ENCODE assay signal across 1 cellular context in the genomic region with DNA sequence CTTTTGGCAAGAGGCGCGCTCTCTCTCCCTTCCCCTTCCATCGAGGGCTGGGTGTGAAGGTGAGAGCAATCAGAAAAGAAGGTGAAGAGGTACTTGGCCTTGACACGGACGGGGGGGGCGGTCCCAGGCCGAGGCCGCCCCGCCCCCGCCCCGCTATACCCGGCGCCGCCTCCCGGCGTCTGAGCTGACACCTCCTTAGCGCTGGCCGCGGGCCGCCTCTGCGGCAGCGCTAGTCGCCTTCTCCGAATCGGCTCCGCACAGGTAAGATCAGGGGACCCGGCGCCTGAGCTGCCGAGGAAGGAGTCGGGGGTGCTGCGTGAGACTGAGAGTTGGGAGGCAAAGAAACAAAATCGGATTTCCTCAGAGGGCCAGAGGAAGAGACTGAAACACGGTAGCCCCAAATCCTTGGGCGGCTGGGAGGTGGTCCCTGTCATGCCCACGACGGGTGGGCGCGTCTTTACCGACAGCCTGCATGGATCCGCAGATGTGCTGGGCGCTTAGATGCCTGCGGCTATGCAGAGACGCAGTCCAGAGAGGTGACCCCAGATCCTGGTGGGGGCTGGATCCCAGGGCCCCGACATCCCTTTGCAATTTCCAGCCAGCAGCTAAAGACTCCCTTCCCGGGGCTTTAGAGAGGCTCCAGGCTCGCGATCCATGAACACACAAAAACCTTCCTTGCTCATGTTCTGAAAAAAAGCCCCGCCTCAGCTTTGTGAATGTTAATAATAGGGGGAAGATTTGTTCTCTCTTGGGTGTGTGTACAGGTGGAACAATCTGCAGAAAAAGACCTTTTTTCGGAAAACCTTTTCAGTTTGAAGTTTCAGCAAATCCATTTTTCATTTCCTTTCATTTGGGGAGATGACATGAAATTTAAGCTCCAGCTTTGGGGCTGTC.
TF ChIP-seq lines count a peak whose summit lies in the region.

TSS of gene ENTPD3 (plus strand) at position 184 of the 894 bp plus-strand sequence. CDS start 874 bp downstream, outside the sequence.

TF ChIP-seq in IMR-90, 13 proteins besides CTCF, POLR2A, EP300 and RAD21 (continued from another document):
- TF ChIP-seq RFX5 (IDR thresholded peaks at IDR 0.05; ENCODE audit: low read depth, low read length), result no peak
- TF ChIP-seq, protein P1, sequence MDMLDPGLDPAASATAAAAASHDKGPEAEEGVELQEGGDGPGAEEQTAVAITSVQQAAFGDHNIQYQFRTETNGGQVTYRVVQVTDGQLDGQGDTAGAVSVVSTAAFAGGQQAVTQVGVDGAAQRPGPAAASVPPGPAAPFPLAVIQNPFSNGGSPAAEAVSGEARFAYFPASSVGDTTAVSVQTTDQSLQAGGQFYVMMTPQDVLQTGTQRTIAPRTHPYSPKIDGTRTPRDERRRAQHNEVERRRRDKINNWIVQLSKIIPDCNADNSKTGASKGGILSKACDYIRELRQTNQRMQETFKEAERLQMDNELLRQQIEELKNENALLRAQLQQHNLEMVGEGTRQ (IDR thresholded peaks at IDR 0.05; ENCODE audit: low read depth, low read length), result no peak
- no peak for TF ChIP-seq MAZ (IDR thresholded peaks at IDR 0.05; ENCODE audit: borderline replicate concordance, low read depth, low read length)
- no peak for TF ChIP-seq MXI1 (IDR thresholded peaks at IDR 0.05; ENCODE audit: borderline replicate concordance, low read depth, low read length)
- no peak for TF ChIP-seq ELK1 (IDR thresholded peaks at IDR 0.05; ENCODE audit: borderline replicate concordance, low read depth, low read length)
